10 cellular contexts compared by ENCODE assay signal in the genomic region with DNA sequence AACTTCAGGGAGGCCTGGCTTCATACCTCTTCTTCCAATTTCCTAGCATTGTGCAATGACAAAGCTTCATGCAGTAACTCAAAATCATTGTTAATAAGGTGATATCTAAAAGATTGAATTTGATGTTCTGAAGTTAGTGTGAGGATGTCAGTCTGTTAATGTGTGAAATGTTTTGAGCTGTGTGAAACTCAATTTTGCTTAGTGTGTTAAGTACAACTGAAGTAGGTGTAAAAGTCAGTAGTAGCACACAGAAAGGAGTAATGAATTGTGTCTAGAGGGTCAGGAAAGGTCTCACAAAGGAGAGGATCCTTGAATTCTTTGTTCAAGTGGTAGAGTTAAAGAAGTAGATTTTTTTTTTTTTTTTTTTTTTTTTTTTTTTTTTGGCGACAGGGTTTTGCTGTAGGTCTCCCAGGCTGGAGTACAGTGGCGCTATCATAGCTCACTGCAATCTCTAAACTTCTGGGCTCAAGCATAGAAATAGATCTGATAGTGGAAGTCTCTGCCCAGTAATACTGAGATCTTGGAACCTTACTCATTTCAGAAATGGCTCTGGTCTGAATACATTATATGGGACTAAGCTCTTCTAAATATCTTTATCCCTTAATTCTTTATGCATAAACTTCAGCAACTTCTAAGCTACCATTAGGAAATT.
DNase-seq lines count a peak whose midpoint lies in the region; ATAC-seq, FAIRE-seq and TF ChIP-seq lines count a peak whose summit lies in the region.
"Had no signal": no experiment of that assay in that cellular context is flagged by ENCODE, and none has a peak within 500 bp of the region (broad histone marks: within the 10 kb centered on the region; RNA-seq: fewer than 3 reads in every experiment).

No MANE protein-coding gene starts in this region.

- TF ChIP-seq EP300 in HepG2 (IDR thresholded peaks at IDR 0.05; ENCODE audit: low read depth in 2 of 2, low read length in 2 of 2) (no peak), HepG2 (CRISPR knock-in tag; IDR thresholded peaks at IDR 0.05; ENCODE audit: borderline replicate concordance) (no peak)

- TF ChIP-seq RAD21 in HepG2 (CRISPR knock-in tag; IDR thresholded peaks at IDR 0.05), result no peak

- H3K27ac ChIP-seq in HEK293 (ENCODE audit: extremely low read depth, low read depth, low read length), result no peak overlapping the region
- H3K27ac ChIP-seq in HepG2 (ENCODE audit: extremely low read length, insufficient read depth, low read length), result no peak overlapping the region

- no peak overlapping the region for H3K4me3 ChIP-seq in HEK293 (ENCODE audit: low read depth, low read length)
- H3K4me3 ChIP-seq in HepG2 (replicated peaks in 1 of 3; ENCODE audit: insufficient read depth in 1 of 3, low read depth in 2 of 3, low read length in 3 of 3), result no peak overlapping the region

- no peaks in the 10 kb centered on the region for H4K20me1 ChIP-seq in HepG2 (ENCODE audit: insufficient read depth, low read length)

- no peak overlapping the region for H3K9ac ChIP-seq in HepG2 (ENCODE audit: insufficient read depth, low read depth, low read length)

- peak; percentile 27 for DNase-seq in activated CD4-positive, alpha-beta memory T cell treated with anti-CD3 and anti-CD28 coated beads for 36 hours
- no peak for DNase-seq in activated CD4-positive, alpha-beta memory T cell treated with anti-CD3 and anti-CD28 coated beads, Interleukin-2, amount 10 ng/mL, durations not matched to agents 7 days and 5 days
- no peak for DNase-seq in stimulated activated effector memory CD8-positive, alpha-beta T cell treated with anti-CD3 and anti-CD28 coated beads, Interleukin-12 subunit alpha, Interleukin-12 subunit beta, amount 100 ng/mL, for 72 hours (ENCODE audit: low spot score in 2 of 2)
- DNase-seq in HepG2 (ENCODE audit: low spot score) (no peak), AG20443 (ENCODE audit: low spot score) (no peak)
- DNase-seq: mesenchymal stem cell had no signal

- H3K27me3 ChIP-seq in HepG2 (ENCODE audit: control insufficient read depth in 1 of 2, insufficient read depth in 2 of 2, low read length in 2 of 2), result no peaks in the 10 kb centered on the region

- TF ChIP-seq CTCF in HEK293 (tag by site-specific recombination; IDR thresholded peaks at IDR 0.05) (no peak), HepG2 (CRISPR knock-in tag; IDR thresholded peaks at IDR 0.05) (no peak)

- peaks cover 21% of the 10 kb centered on the region for H3K4me1 ChIP-seq in HEK293 (ENCODE audit: control insufficient read depth, insufficient read depth, low read length)
- peaks cover 11% of the 10 kb centered on the region for H3K4me1 ChIP-seq in HepG2 (ENCODE audit: insufficient read depth, low read length)

- POLR2A ChIA-PET in activated CD4-positive, alpha-beta memory T cell treated with anti-CD3 and anti-CD28 coated beads for 36 hours (lab: Charles Lee), result interaction anchor here (0.6 to 1.5 kb wide), 6 partner anchors 14 to 371 kb away, joined by 3 to 4 read pairs (median 4); no protein-coding TSS in a partner anchor
- POLR2A ChIA-PET in activated CD4-positive, alpha-beta memory T cell treated with anti-CD3 and anti-CD28 coated beads, Interleukin-2, amount 10 ng/mL, durations not matched to agents 7 days and 5 days (lab: Charles Lee), result interaction anchor here (1.1 to 1.5 kb wide), 3 partner anchors 14 to 160 kb away, joined by 3 read pairs; no protein-coding TSS in a partner anchor
- POLR2A ChIA-PET in HEK293 (lab: Yijun Ruan, JAX) (no interaction called here), HepG2 (lab: Yijun Ruan, JAX) (no interaction called here)

- intact Hi-C loops in activated CD4-positive, alpha-beta memory T cell treated with anti-CD3 and anti-CD28 coated beads for 36 hours (cut with micrococcal nuclease), result loop anchor here (1.0 to 5.0 kb wide), 5 partner anchors 14 to 331 kb away; no protein-coding TSS in a partner anchor
- intact Hi-C loops in HepG2 (cut with micrococcal nuclease; ENCODE audit: unreplicated experiment), result no loop called here

- in situ Hi-C loops in HepG2 (cut with HindIII; ENCODE audit: extremely low pct_ligation_motif_present, low pct_unique_long_range_greater_than_20kb), result no loop called here

- ATAC-seq in HG03442 (IDR thresholded peaks at IDR 0.05; ENCODE audit: unreplicated experiment) (peak; percentile 84), GM19455 (IDR thresholded peaks at IDR 0.05; ENCODE audit: unreplicated experiment) (no peak), HepG2 (no peak)
- peak; percentile 95 for ATAC-seq in stimulated activated effector memory CD8-positive, alpha-beta T cell treated with anti-CD3 and anti-CD28 coated beads, Interleukin-12 subunit alpha, Interleukin-12 subunit beta, amount 100 ng/mL, for 72 hours

- H3K27me3 Mint-ChIP-seq in activated CD4-positive, alpha-beta memory T cell treated with anti-CD3 and anti-CD28 coated beads for 36 hours, result no peaks in the 10 kb centered on the region
- H3K27me3 Mint-ChIP-seq in activated CD4-positive, alpha-beta memory T cell treated with anti-CD3 and anti-CD28 coated beads, Interleukin-2, amount 10 ng/mL, durations not matched to agents 7 days and 5 days, result no peaks in the 10 kb centered on the region
- H3K27me3 Mint-ChIP-seq: brain had no signal

- 85% methylated on average over 2 of the region's 2 CpGs for WGBS in HepG2 (ENCODE audit: low lambda C conversion rate)

- H2AFZ ChIP-seq in HepG2 (ENCODE audit: low read length), result no peak overlapping the region

- no peak for TF ChIP-seq POLR2A in HepG2 (IDR thresholded peaks at IDR 0.05; ENCODE audit: insufficient read depth in 1 of 2, low read depth in 2 of 2, low read length in 2 of 2)

- CTCF ChIA-PET in activated CD4-positive, alpha-beta memory T cell treated with anti-CD3 and anti-CD28 coated beads for 36 hours (lab: Charles Lee), result interaction anchor here (0.7 to 1.8 kb wide), 6 partner anchors 16 to 483 kb away, joined by 3 to 6 read pairs (median 4); no protein-coding TSS in a partner anchor
- CTCF ChIA-PET in activated CD4-positive, alpha-beta memory T cell treated with anti-CD3 and anti-CD28 coated beads, Interleukin-2, amount 10 ng/mL, durations not matched to agents 7 days and 5 days (lab: Charles Lee), result interaction anchor here (0.7 to 1.9 kb wide), 4 partner anchors 16 to 484 kb away, joined by 3 to 11 read pairs (median 4); no protein-coding TSS in a partner anchor
- CTCF ChIA-PET in HEK293 (lab: Yijun Ruan, JAX), result interaction anchor here (1.0 kb wide), 1 partner anchor 38 kb away, joined by 3 read pairs; no protein-coding TSS in a partner anchor
- CTCF ChIA-PET in HepG2 (lab: Yijun Ruan, JAX; ENCODE audit: low intra/inter-chr PET ratio, low total read pairs), result no interaction called here

- H3K79me2 ChIP-seq in HepG2 (ENCODE audit: insufficient read depth, low read length), result no peaks in the 10 kb centered on the region

- H3K4me3 Mint-ChIP-seq in activated CD4-positive, alpha-beta memory T cell treated with anti-CD3 and anti-CD28 coated beads for 36 hours, result no peak overlapping the region
- no peak overlapping the region for H3K4me3 Mint-ChIP-seq in activated CD4-positive, alpha-beta memory T cell treated with anti-CD3 and anti-CD28 coated beads, Interleukin-2, amount 10 ng/mL, durations not matched to agents 7 days and 5 days
- H3K4me3 Mint-ChIP-seq in stimulated activated effector memory CD8-positive, alpha-beta T cell treated with anti-CD3 and anti-CD28 coated beads, Interleukin-12 subunit alpha, Interleukin-12 subunit beta, amount 100 ng/mL, for 72 hours, result no peak overlapping the region
- H3K4me3 Mint-ChIP-seq: brain had no signal

- no peaks in the 10 kb centered on the region for H3K9me3 Mint-ChIP-seq in activated CD4-positive, alpha-beta memory T cell treated with anti-CD3 and anti-CD28 coated beads for 36 hours
- H3K9me3 Mint-ChIP-seq in activated CD4-positive, alpha-beta memory T cell treated with anti-CD3 and anti-CD28 coated beads, Interleukin-2, amount 10 ng/mL, durations not matched to agents 7 days and 5 days, result no peaks in the 10 kb centered on the region
- H3K9me3 Mint-ChIP-seq in stimulated activated effector memory CD8-positive, alpha-beta T cell treated with anti-CD3 and anti-CD28 coated beads, Interleukin-12 subunit alpha, Interleukin-12 subunit beta, amount 100 ng/mL, for 72 hours, result no peaks in the 10 kb centered on the region

- FAIRE-seq in HepG2 (lab: Jason Lieb, UNC), result no peak

- H3K9me3 ChIP-seq in HEK293 (ENCODE audit: control insufficient read depth, insufficient read depth, low read depth, low read length), result no peaks in the 10 kb centered on the region
- no peaks in the 10 kb centered on the region for H3K9me3 ChIP-seq in HepG2 (ENCODE audit: low read length)

- H3K36me3 Mint-ChIP-seq in activated CD4-positive, alpha-beta memory T cell treated with anti-CD3 and anti-CD28 coated beads for 36 hours, result peaks cover 12% of the 10 kb centered on the region
- H3K36me3 Mint-ChIP-seq in activated CD4-positive, alpha-beta memory T cell treated with anti-CD3 and anti-CD28 coated beads, Interleukin-2, amount 10 ng/mL, durations not matched to agents 7 days and 5 days (ENCODE audit: low read depth), result peaks cover 46% of the 10 kb centered on the region
- peaks cover 5% of the 10 kb centered on the region for H3K36me3 Mint-ChIP-seq in stimulated activated effector memory CD8-positive, alpha-beta T cell treated with anti-CD3 and anti-CD28 coated beads, Interleukin-12 subunit alpha, Interleukin-12 subunit beta, amount 100 ng/mL, for 72 hours

- peaks cover 61% of the 10 kb centered on the region for H3K4me1 Mint-ChIP-seq in activated CD4-positive, alpha-beta memory T cell treated with anti-CD3 and anti-CD28 coated beads for 36 hours (ENCODE audit: low read depth)
- H3K4me1 Mint-ChIP-seq in activated CD4-positive, alpha-beta memory T cell treated with anti-CD3 and anti-CD28 coated beads, Interleukin-2, amount 10 ng/mL, durations not matched to agents 7 days and 5 days, result peaks cover 50% of the 10 kb centered on the region
- peaks cover 52% of the 10 kb centered on the region for H3K4me1 Mint-ChIP-seq in stimulated activated effector memory CD8-positive, alpha-beta T cell treated with anti-CD3 and anti-CD28 coated beads, Interleukin-12 subunit alpha, Interleukin-12 subunit beta, amount 100 ng/mL, for 72 hours

- H3K4me2 ChIP-seq in HepG2 (ENCODE audit: low read depth, low read length), result no peak overlapping the region

- peak overlapping the region; percentile 26 for H3K27ac Mint-ChIP-seq in activated CD4-positive, alpha-beta memory T cell treated with anti-CD3 and anti-CD28 coated beads for 36 hours
- no peak overlapping the region for H3K27ac Mint-ChIP-seq in activated CD4-positive, alpha-beta memory T cell treated with anti-CD3 and anti-CD28 coated beads, Interleukin-2, amount 10 ng/mL, durations not matched to agents 7 days and 5 days
- no peak overlapping the region for H3K27ac Mint-ChIP-seq in stimulated activated effector memory CD8-positive, alpha-beta T cell treated with anti-CD3 and anti-CD28 coated beads, Interleukin-12 subunit alpha, Interleukin-12 subunit beta, amount 100 ng/mL, for 72 hours
- H3K27ac Mint-ChIP-seq: brain had no signal

- H3K36me3 ChIP-seq in HEK293 (ENCODE audit: control insufficient read depth in 2 of 2, insufficient read depth in 1 of 2, low read length in 2 of 2), result no peaks in the 10 kb centered on the region
- H3K36me3 ChIP-seq in HepG2 (replicated peaks in 1 of 2; ENCODE audit: control insufficient read depth in 1 of 2, insufficient read depth in 2 of 2, low read length in 2 of 2), result no peaks in the 10 kb centered on the region

- no TSS peak for BruUV-seq in HepG2 (replicated peaks; lab: Mats Ljungman, UMichigan)

TF ChIP-seq in HepG2, 621 proteins besides CTCF, POLR2A, EP300 and RAD21 (continues in another document):
- no peak for TF ChIP-seq ZBTB20 (CRISPR knock-in tag; IDR thresholded peaks at IDR 0.05; ENCODE audit: borderline replicate concordance, low read depth)

Comparison
In these comparisons a context has a peak if more than half of its experiments do, and no peak if none do; other contexts are left out.
1. ATAC-seq: peak in HG03442 (single experiment) and stimulated activated effector memory CD8-positive, alpha-beta T cell treated with anti-CD3 and anti-CD28 coated beads, Interleukin-12 subunit alpha, Interleukin-12 subunit beta, amount 100 ng/mL, for 72 hours (single experiment); none in GM19455 (single experiment) and HepG2 (single experiment).
2. POLR2A ChIA-PET loops: an anchor here in activated CD4-positive, alpha-beta memory T cell treated with anti-CD3 and anti-CD28 coated beads for 36 hours (0.6 to 1.5 kb wide) and activated CD4-positive, alpha-beta memory T cell treated with anti-CD3 and anti-CD28 coated beads, Interleukin-2, amount 10 ng/mL, durations not matched to agents 7 days and 5 days (1.1 to 1.5 kb wide); none called in HEK293 and HepG2.